ENCODE assay signal across 8 cellular contexts in the genomic region with DNA sequence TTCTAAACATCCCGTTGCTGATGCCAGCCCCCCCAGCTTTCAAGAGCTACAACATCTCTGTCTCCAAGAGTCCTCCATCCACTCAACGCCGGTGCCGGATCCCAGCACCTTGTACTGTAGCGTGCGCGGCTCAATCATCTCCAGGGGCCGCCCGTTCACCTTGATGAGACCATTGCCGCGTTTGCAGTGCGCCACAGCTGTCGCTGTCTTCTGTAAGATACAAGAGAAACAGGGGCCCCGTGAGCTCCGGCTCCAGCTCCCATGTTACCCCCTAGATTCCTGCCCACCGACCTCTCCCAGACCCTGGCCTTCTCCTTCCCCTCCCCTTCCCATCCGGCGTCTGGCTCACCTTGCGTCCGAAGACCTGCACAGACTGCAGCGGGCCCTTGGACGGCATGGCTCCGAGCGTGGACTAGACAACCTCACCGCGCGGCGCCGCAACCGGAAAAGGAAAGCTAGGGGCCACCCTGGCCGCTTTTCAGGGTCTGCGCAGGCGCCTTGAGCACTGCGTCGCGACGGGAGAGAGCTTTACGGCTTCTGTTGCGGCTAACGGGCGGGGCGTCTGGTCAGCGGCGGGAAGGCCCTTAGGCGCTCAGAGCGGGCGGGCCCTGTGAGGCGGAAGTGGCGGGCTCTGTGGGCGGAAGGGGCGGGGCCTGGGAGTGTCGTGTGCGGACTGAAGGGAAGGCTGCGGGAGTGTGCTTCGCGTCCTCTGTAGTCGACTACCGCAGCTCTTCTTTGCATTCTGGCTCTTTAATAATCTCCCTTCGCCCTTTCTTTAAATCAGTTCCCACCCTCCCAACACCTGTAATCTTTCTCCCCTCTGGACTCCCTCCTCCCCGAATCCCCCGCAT. TPM values are rescaled to one million over a fixed set of nuclear protein-coding genes. Genes with fewer than 3 reads are reported as not detected.
DNase-seq lines count a peak whose midpoint lies in the region; ATAC-seq and TF ChIP-seq lines count a peak whose summit lies in the region.

Gene RPS16 (minus strand): TSS at position 451 of the 851 bp plus-strand sequence. CDS start 54 bp downstream, at position 397.

- H3K9me3 ChIP-seq in SU-DHL-6 (ENCODE audit: insufficient read depth, low read length) (no peaks in the 10 kb centered on the region), ovary (no peaks in the 10 kb centered on the region), thymus (ENCODE audit: control insufficient read depth) (no peaks in the 10 kb centered on the region)

- H3K27ac Mint-ChIP-seq in activated naive CD8-positive, alpha-beta T cell treated with anti-CD3 and anti-CD28 coated beads for 36 hours = peak within 1 kb of the TSS; percentile 100
- H3K27ac Mint-ChIP-seq in glutamatergic neuron (ENCODE audit: unreplicated experiment) = peak within 1 kb of the TSS; percentile 98

- H3K9ac ChIP-seq in SU-DHL-6 (ENCODE audit: low read length) = peak within 1 kb of the TSS; percentile 98

- TF ChIP-seq EP300 in ovary (IDR thresholded peaks at IDR 0.05) = no peak

- peaks cover 26% of the 10 kb centered on the region for H3K79me2 ChIP-seq in SU-DHL-6 (ENCODE audit: insufficient read depth, low read length)

- H4K20me1 ChIP-seq in SU-DHL-6 (ENCODE audit: low read depth, low read length) = peaks cover 16% of the 10 kb centered on the region

- H3K27me3 ChIP-seq in SU-DHL-6 (ENCODE audit: low read length) (no peaks in the 10 kb centered on the region), ovary (no peaks in the 10 kb centered on the region), thymus (ENCODE audit: control insufficient read depth, insufficient read depth) (no peaks in the 10 kb centered on the region)

- no peaks in the 10 kb centered on the region for H3K9me3 Mint-ChIP-seq in activated naive CD8-positive, alpha-beta T cell treated with anti-CD3 and anti-CD28 coated beads for 36 hours
- peaks cover 7% of the 10 kb centered on the region for H3K9me3 Mint-ChIP-seq in glutamatergic neuron (ENCODE audit: unreplicated experiment)

- H3K27me3 Mint-ChIP-seq in activated naive CD8-positive, alpha-beta T cell treated with anti-CD3 and anti-CD28 coated beads for 36 hours = peaks cover 9% of the 10 kb centered on the region
- peaks cover 9% of the 10 kb centered on the region for H3K27me3 Mint-ChIP-seq in glutamatergic neuron (ENCODE audit: unreplicated experiment)

- H3K4me3 ChIP-seq in SU-DHL-6 (ENCODE audit: insufficient read depth, low read length, poor library complexity, severe bottlenecking) = peak within 1 kb of the TSS; percentile 95
- H3K4me3 ChIP-seq in ovary = peak within 1 kb of the TSS; percentile 90
- peak within 1 kb of the TSS; percentile 86 for H3K4me3 ChIP-seq in thymus (ENCODE audit: low read length)

- no peak for TF ChIP-seq CTCF in SU-DHL-6 (IDR thresholded peaks at IDR 0.05; ENCODE audit: insufficient read depth, low read length, poor library complexity, severe bottlenecking)
- TF ChIP-seq CTCF in glutamatergic neuron (IDR thresholded peaks at IDR 0.05; ENCODE audit: partially characterized antibody, unreplicated experiment) = no peak
- no peak for TF ChIP-seq CTCF in ovary (IDR thresholded peaks at IDR 0.05)

- H3K36me3 ChIP-seq in SU-DHL-6 (ENCODE audit: low read length) (peaks cover 25% of the 10 kb centered on the region), ovary (no peaks in the 10 kb centered on the region), thymus (ENCODE audit: control insufficient read depth, insufficient read depth) (peaks cover 26% of the 10 kb centered on the region)

- peaks cover 9% of the 10 kb centered on the region for H3K4me1 ChIP-seq in ovary (ENCODE audit: insufficient read depth)
- H3K4me1 ChIP-seq in thymus (ENCODE audit: control insufficient read depth, insufficient read depth, low read length) = peaks cover 11% of the 10 kb centered on the region

- H3F3A ChIP-seq in SU-DHL-6 (ENCODE audit: insufficient read depth) = peaks cover 38% of the 10 kb centered on the region

- TF ChIP-seq POLR2A in GM10847 (IDR thresholded peaks at IDR 0.05; ENCODE audit: extremely low read depth, insufficient read length) (peak; percentile 98), ovary (IDR thresholded peaks at IDR 0.05) (peak; percentile 95)

- intact Hi-C loops in ovary (cut with DNase I) = no loop called here

- ATAC-seq in HG02678 (IDR thresholded peaks at IDR 0.05; ENCODE audit: unreplicated experiment) = peak; percentile 90

- WGBS in ovary, 3 donors = 0 to 1% (median 0%) methylated on average over 61 of the region's 61 CpGs
- under 1% methylated on average over 61 of the region's 61 CpGs for WGBS in thymus

- peaks cover 36% of the 10 kb centered on the region for H3K36me3 Mint-ChIP-seq in activated naive CD8-positive, alpha-beta T cell treated with anti-CD3 and anti-CD28 coated beads for 36 hours
- no peaks in the 10 kb centered on the region for H3K36me3 Mint-ChIP-seq in glutamatergic neuron (ENCODE audit: unreplicated experiment)

- H3K4me2 ChIP-seq in SU-DHL-6 (ENCODE audit: low read depth, low read length, poor library complexity, severe bottlenecking) = peak within 1 kb of the TSS; percentile 90

- H3K4me3 Mint-ChIP-seq in activated naive CD8-positive, alpha-beta T cell treated with anti-CD3 and anti-CD28 coated beads for 36 hours = peak within 1 kb of the TSS; percentile 100
- H3K4me3 Mint-ChIP-seq in glutamatergic neuron (ENCODE audit: unreplicated experiment) = peak within 1 kb of the TSS; percentile 98

- H3K27ac ChIP-seq in SU-DHL-6 (ENCODE audit: low read depth, low read length) (peak within 1 kb of the TSS; percentile 55), ovary (peak within 1 kb of the TSS; percentile 39 to 73), thymus (ENCODE audit: low read depth) (peak within 1 kb of the TSS; percentile 94)

- peaks cover 44% of the 10 kb centered on the region for H3K4me1 Mint-ChIP-seq in activated naive CD8-positive, alpha-beta T cell treated with anti-CD3 and anti-CD28 coated beads for 36 hours
- peaks cover 8% of the 10 kb centered on the region for H3K4me1 Mint-ChIP-seq in glutamatergic neuron (ENCODE audit: low read depth, unreplicated experiment)

- no peaks in the 10 kb centered on the region for H3K9me2 ChIP-seq in SU-DHL-6 (replicated peaks; ENCODE audit: insufficient read depth, low read length)

- no peak within 1 kb of the TSS for H2AFZ ChIP-seq in SU-DHL-6 (ENCODE audit: low read depth, low read length, severe bottlenecking)

- DNase-seq in NCI-H1417 (lab: John Stamatoyannopoulos, UW) (peak; percentile 97 to 99 (median 98)), glutamatergic neuron (peak; percentile 99), ovary (peak; percentile 98 to 99 (median 99))
- peak; percentile 99 for DNase-seq in activated naive CD8-positive, alpha-beta T cell treated with anti-CD3 and anti-CD28 coated beads for 36 hours

RNA-seq across cellular contexts. Expression of gene RPS16, which starts in this region (rescaled TPM):
- total RNA-seq in activated naive CD8-positive, alpha-beta T cell treated with anti-CD3 and anti-CD28 coated beads for 36 hours = 1,000 to 10,000 TPM; 3,164 to 3,181 TPM
- total RNA-seq in glutamatergic neuron (ENCODE audit: unreplicated experiment) (912 TPM), ovary (1,000 to 10,000 TPM; 3,321 to 5,287 (median 4,531) TPM)
- polyA plus RNA-seq in ovary (1,000 to 10,000 TPM; 2,348 to 7,403 TPM), thymus (3,143 TPM)

Comparison
In these comparisons a context has a peak if more than half of its experiments do, and no peak if none do; other contexts are left out.
1. Peak in every context shown above with its lines: DNase-seq, ATAC-seq, H3K4me3 ChIP-seq and H3K27ac ChIP-seq.